ENCODE assay signal across 15 cellular contexts in genomic region chr14:97306133-97306784, GRCh38.
DNase-seq lines count a peak whose midpoint lies in the region; ATAC-seq and TF ChIP-seq lines count a peak whose summit lies in the region.
"Had no signal": no experiment of that assay in that cellular context is flagged by ENCODE, and none has a peak within 500 bp of the region (broad histone marks: within the 10 kb centered on the region; RNA-seq: fewer than 3 reads in every experiment).

No MANE protein-coding gene starts in this region.

- H3K4me2 ChIP-seq in DND-41 (ENCODE audit: insufficient read depth, low read length) = no peak overlapping the region

- peak overlapping the region; percentile 15 to 67 for H3K4me3 Mint-ChIP-seq in activated T-cell treated with anti-CD3 and anti-CD28 coated beads, Interleukin-2, amount 50 U/mL, for 72 hours
- H3K4me3 Mint-ChIP-seq: B cell had no signal

- H3K9ac ChIP-seq in DND-41 (ENCODE audit: low read depth, low read length) = peak overlapping the region; percentile 15; the same call in 1 of the 2 replicates

- peak overlapping the region; percentile 96 for H3K27ac Mint-ChIP-seq in activated T-cell treated with anti-CD3 and anti-CD28 coated beads, Interleukin-2, amount 50 U/mL, for 72 hours
- H3K27ac Mint-ChIP-seq: B cell had no signal

- peaks cover 32% of the 10 kb centered on the region for H3K4me1 ChIP-seq in DND-41 (ENCODE audit: insufficient read depth, low read length)

- peak; percentile 43 for DNase-seq in DND-41
- DNase-seq in activated T-cell treated with anti-CD3 and anti-CD28 coated beads, Interleukin-2, amount 50 U/mL, for 72 hours = peak; percentile 38 to 51
- DNase-seq in DMS 273 (lab: John Stamatoyannopoulos, UW; ENCODE audit: unreplicated experiment) = no peak
- no peak for DNase-seq in coronary artery (ENCODE audit: low spot score)
- no peak for DNase-seq in COLO668 (lab: John Stamatoyannopoulos, UW; ENCODE audit: unreplicated experiment)
- DNase-seq in AG08395 (ENCODE audit: low spot score) = no peak
- DNase-seq: activated CD8-positive, alpha-beta memory T cell treated with anti-CD3 and anti-CD28 coated beads for 24 hours; brain microvascular endothelial cell; effector memory CD4-positive, alpha-beta T cell; kidney glomerular epithelial cell; NCI-H2171; OCI-M1 had no signal

- no peak overlapping the region; the same call in 1 of the 2 replicates for H2AFZ ChIP-seq in DND-41 (ENCODE audit: low read depth, low read length)

- H3K27me3 ChIP-seq in DND-41 (ENCODE audit: insufficient read depth, low read length, poor library complexity) = no peaks in the 10 kb centered on the region
- H3K27me3 ChIP-seq: brain microvascular endothelial cell had no signal

- ATAC-seq in DND-41 (ENCODE audit: insufficient read depth, low read depth) (peak; percentile 77), GM18870 (IDR thresholded peaks at IDR 0.05; ENCODE audit: unreplicated experiment) (peak; percentile 56), HG03025 (IDR thresholded peaks at IDR 0.05; ENCODE audit: low FRiP score, unreplicated experiment) (peak; percentile 51)
- peak; percentile 65 to 74 for ATAC-seq in activated T-cell treated with anti-CD3 and anti-CD28 coated beads, Interleukin-2, amount 50 U/mL, for 72 hours (replicated peaks in 1 of 2)

- H3K36me3 ChIP-seq in DND-41 (ENCODE audit: insufficient read depth, low read length) = no peaks in the 10 kb centered on the region
- H3K36me3 ChIP-seq: brain microvascular endothelial cell had no signal

- peaks cover 38% of the 10 kb centered on the region for H3K4me1 Mint-ChIP-seq in activated T-cell treated with anti-CD3 and anti-CD28 coated beads, Interleukin-2, amount 50 U/mL, for 72 hours (ENCODE audit: low read depth)
- H3K4me1 Mint-ChIP-seq: B cell had no signal

- TF ChIP-seq CTCF in DND-41 (IDR thresholded peaks at IDR 0.05; ENCODE audit: borderline replicate concordance, extremely low read depth, low read length, poor library complexity, severe bottlenecking) = no peak
- no peak for TF ChIP-seq CTCF in coronary artery (IDR thresholded peaks at IDR 0.05)

- H3K9me3 ChIP-seq in DND-41 (ENCODE audit: insufficient read depth, low read length, severe bottlenecking) = no peaks in the 10 kb centered on the region

- H3K79me2 ChIP-seq in DND-41 (ENCODE audit: insufficient read depth, low read length) = no peaks in the 10 kb centered on the region

- H3K4me3 ChIP-seq in DND-41 (ENCODE audit: low read depth in 1 of 2, low read length in 2 of 2) = no peak overlapping the region
- no peak overlapping the region for H3K4me3 ChIP-seq in coronary artery

- H3K27me3 Mint-ChIP-seq in activated T-cell treated with anti-CD3 and anti-CD28 coated beads, Interleukin-2, amount 50 U/mL, for 72 hours (ENCODE audit: low read depth) = no peaks in the 10 kb centered on the region
- H3K27me3 Mint-ChIP-seq: B cell had no signal

- no peaks in the 10 kb centered on the region for H3K9me3 Mint-ChIP-seq in activated T-cell treated with anti-CD3 and anti-CD28 coated beads, Interleukin-2, amount 50 U/mL, for 72 hours

- H3K27ac ChIP-seq in DND-41 (ENCODE audit: low read length) = peak overlapping the region; percentile 66
- H3K27ac ChIP-seq in coronary artery = no peak overlapping the region
- H3K27ac ChIP-seq: brain microvascular endothelial cell had no signal

- no peaks in the 10 kb centered on the region for H3K36me3 Mint-ChIP-seq in activated T-cell treated with anti-CD3 and anti-CD28 coated beads, Interleukin-2, amount 50 U/mL, for 72 hours (ENCODE audit: insufficient read depth in 2 of 2)

- no peaks in the 10 kb centered on the region for H4K20me1 ChIP-seq in DND-41 (ENCODE audit: insufficient read depth, low read length)

Comparison
In these comparisons a context has a peak if more than half of its experiments do, and no peak if none do; other contexts are left out.
1. DNase-seq: peak in DND-41 (single experiment) and activated T-cell treated with anti-CD3 and anti-CD28 coated beads, Interleukin-2, amount 50 U/mL, for 72 hours (2 of 2); none in DMS 273 (single experiment), coronary artery (single experiment), COLO668 (single experiment) and AG08395 (single experiment).
2. Peak in every context shown above with its lines, with median percentiles within 50 percentile points of each other: ATAC-seq.